28 cellular contexts compared by ENCODE assay signal in the genomic region with DNA sequence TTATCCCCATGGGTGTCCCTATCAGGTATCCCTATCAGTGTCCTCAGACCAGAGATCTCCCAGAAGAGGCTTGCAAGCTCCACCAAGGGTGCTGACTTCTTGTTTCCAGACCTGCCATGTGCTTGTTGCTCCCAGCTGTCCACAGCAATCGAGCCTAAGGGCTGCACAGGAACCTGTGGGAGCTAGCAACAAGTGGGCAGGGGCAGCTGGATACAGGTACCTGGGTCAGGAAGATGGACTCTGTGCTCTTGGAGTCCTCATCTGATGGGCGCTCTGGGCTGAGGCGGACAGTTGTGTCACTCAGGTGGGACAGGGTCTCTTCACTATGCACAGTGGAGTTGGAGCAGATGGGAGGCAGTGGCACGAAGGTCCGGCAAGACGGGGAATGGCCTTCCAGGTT.
"Had no signal": no experiment of that assay in that cellular context is flagged by ENCODE, and none has a peak within 500 bp of the region (broad histone marks: within the 10 kb centered on the region; RNA-seq: fewer than 3 reads in every experiment).

No MANE protein-coding gene starts in this region.

- H3K4me1 ChIP-seq: gastroesophageal sphincter, stomach, thyroid gland, upper lobe of right lung had no signal

- H3K27me3 ChIP-seq: gastroesophageal sphincter, hepatocyte, ovary, stomach, thyroid gland, upper lobe of right lung had no signal

- H2AFZ ChIP-seq: hepatocyte had no signal

- H3K4me2 ChIP-seq: hepatocyte had no signal

- H3K27ac Mint-ChIP-seq: activated CD4-positive, alpha-beta memory T cell treated with anti-CD3 and anti-CD28 coated beads for 36 hours; activated CD4-positive, alpha-beta T cell treated with anti-CD3 and anti-CD28 coated beads, Interleukin-2, amount 10 ng/mL, durations not matched to agents 24 days and 14 days; mesothelial cell of epicardium; nephron progenitor cell; progenitor cell of endocrine pancreas; stimulated activated memory B cell treated with anti-CD40 and anti-IgM and Interleukin-4, amounts not matched to agents 10 μg/mL and 1 μg/mL and 100 μg/mL, for 72 hours; T-cell had no signal

- H3K4me3 Mint-ChIP-seq: activated CD4-positive, alpha-beta memory T cell treated with anti-CD3 and anti-CD28 coated beads for 36 hours; activated CD4-positive, alpha-beta T cell treated with anti-CD3 and anti-CD28 coated beads, Interleukin-2, amount 10 ng/mL, durations not matched to agents 24 days and 14 days; activated T-cell treated with anti-CD3 and anti-CD28 coated beads, Interleukin-2, amount 50 U/mL, for 4 hours; activated T-helper 17 cell treated with anti-CD3 and anti-CD28 coated beads, Interleukin-2, amount 50 U/mL, for 72 hours; mesothelial cell of epicardium; nephron progenitor cell; stimulated activated memory B cell treated with anti-CD40 and anti-IgM and Interleukin-4, amounts not matched to agents 10 μg/mL and 1 μg/mL and 100 μg/mL, for 72 hours; T-cell had no signal

- H3K9me3 Mint-ChIP-seq: activated CD4-positive, alpha-beta memory T cell treated with anti-CD3 and anti-CD28 coated beads for 36 hours; activated CD4-positive, alpha-beta T cell treated with anti-CD3 and anti-CD28 coated beads, Interleukin-2, amount 10 ng/mL, durations not matched to agents 24 days and 14 days; activated naive CD4-positive, alpha-beta T cell treated with anti-CD3 and anti-CD28 coated beads, Interleukin-2, amount 50 U/mL, for 72 hours; activated T-cell treated with anti-CD3 and anti-CD28 coated beads, Interleukin-2, amount 50 U/mL, for 4 hours; activated T-helper 17 cell treated with anti-CD3 and anti-CD28 coated beads, Interleukin-2, amount 50 U/mL, for 72 hours; mesothelial cell of epicardium; naive B cell; nephron progenitor cell; stimulated activated memory B cell treated with anti-CD40 and anti-IgM and Interleukin-4, amounts not matched to agents 10 μg/mL and 1 μg/mL and 100 μg/mL, for 72 hours; T-cell had no signal

- H3K9me3 ChIP-seq: gastroesophageal sphincter, ovary, stomach, thyroid gland, upper lobe of right lung had no signal

- H3K36me3 ChIP-seq: ovary had no signal

- DNase-seq: activated CD4-positive, alpha-beta memory T cell treated with anti-CD3 and anti-CD28 coated beads for 36 hours; activated CD4-positive, alpha-beta T cell treated with anti-CD3 and anti-CD28 coated beads, Interleukin-2, amount 10 ng/mL, durations not matched to agents 24 days and 14 days; activated CD4-positive, CD25-positive, alpha-beta regulatory T cell treated with anti-CD3 and anti-CD28 coated beads, Interleukin-2, amount 50 U/mL, for 72 hours; activated CD8-positive, alpha-beta memory T cell treated with anti-CD3 and anti-CD28 coated beads, Interleukin-2, amount 50 U/mL, for 4 hours; activated gamma-delta T cell treated with Interleukin-2 at 50 U/mL for 16 hours; activated T-cell treated with anti-CD3 and anti-CD28 coated beads, Interleukin-2, amount 50 U/mL, for 4 hours; dermis blood vessel endothelial cell; effector CD4-positive, alpha-beta T cell; kidney; naive B cell; nephron progenitor cell; ovary; stimulated activated CD4-positive, alpha-beta T cell treated with anti-CD3 and anti-CD28 coated beads, Interleukin-12 subunit alpha, Interleukin-12 subunit beta, amount 100 ng/mL, for 4 hours; stimulated activated CD4-positive, alpha-beta T cell treated with anti-CD3 and anti-CD28 coated beads, Interleukin-4, amount 100 ng/mL, for 1 hour; stomach; T-cell; T-helper 9 cell; thyroid gland; upper lobe of right lung had no signal

- H3K27me3 Mint-ChIP-seq: activated CD4-positive, alpha-beta memory T cell treated with anti-CD3 and anti-CD28 coated beads for 36 hours; activated CD4-positive, alpha-beta T cell treated with anti-CD3 and anti-CD28 coated beads, Interleukin-2, amount 10 ng/mL, durations not matched to agents 24 days and 14 days; activated T-helper 17 cell treated with anti-CD3 and anti-CD28 coated beads, Interleukin-2, amount 50 U/mL, for 72 hours; naive B cell; progenitor cell of endocrine pancreas; stimulated activated memory B cell treated with anti-CD40 and anti-IgM and Interleukin-4, amounts not matched to agents 10 μg/mL and 1 μg/mL and 100 μg/mL, for 72 hours; T-cell had no signal

- ATAC-seq: activated naive CD4-positive, alpha-beta T cell treated with anti-CD3 and anti-CD28 coated beads, Interleukin-2, amount 50 U/mL, for 72 hours; activated T-cell treated with anti-CD3 and anti-CD28 coated beads, Interleukin-2, amount 50 U/mL, for 4 hours; activated T-helper 17 cell treated with anti-CD3 and anti-CD28 coated beads, Interleukin-2, amount 50 U/mL, for 72 hours; gastroesophageal sphincter; sciatic nerve; stimulated activated memory B cell treated with anti-CD40 and anti-IgM and Interleukin-4, amounts not matched to agents 10 μg/mL and 1 μg/mL and 100 μg/mL, for 72 hours; T-cell; upper lobe of right lung had no signal

- H3K27ac ChIP-seq: gastroesophageal sphincter, hepatocyte, ovary, skin epidermis, stomach, thyroid gland, upper lobe of right lung had no signal

- H3K4me3 ChIP-seq: gastroesophageal sphincter, hepatocyte, ovary, skin epidermis, stomach, thyroid gland, upper lobe of right lung had no signal
